Comparison of ENCODE assay signal across 15 cellular contexts in the genomic region with DNA sequence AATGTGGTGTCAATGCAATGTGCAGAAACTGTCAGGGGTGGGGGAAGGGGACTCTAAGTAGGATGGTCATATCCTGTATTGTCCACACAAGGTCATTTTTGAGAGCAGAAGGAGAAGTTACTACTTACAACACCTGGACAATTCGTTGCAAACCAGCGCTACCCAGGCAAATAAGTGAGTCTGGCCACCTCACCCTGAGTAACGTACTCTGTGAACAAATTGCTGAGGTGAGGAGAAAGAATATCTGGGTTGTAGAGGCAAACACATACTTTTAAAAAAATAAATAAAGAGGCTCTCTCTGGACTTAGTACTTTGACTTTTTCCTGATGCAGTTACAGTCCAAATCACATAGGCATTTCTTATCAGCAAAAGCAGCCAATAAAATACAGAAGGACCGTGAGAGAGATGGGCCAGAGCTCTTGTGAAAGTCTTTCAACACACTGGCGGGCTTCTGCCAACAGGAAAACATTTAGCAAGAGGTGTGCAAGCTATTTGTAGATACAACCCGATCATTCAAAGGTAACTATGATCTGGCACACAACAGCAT.
DNase-seq lines count a peak whose midpoint lies in the region; ATAC-seq and TF ChIP-seq lines count a peak whose summit lies in the region.
"Had no signal": no experiment of that assay in that cellular context is flagged by ENCODE, and none has a peak within 500 bp of the region (broad histone marks: within the 10 kb centered on the region; RNA-seq: fewer than 3 reads in every experiment).

No MANE protein-coding gene starts in this region.

- ATAC-seq in lower lobe of right lung (peak; percentile 27 to 71), upper lobe of right lung (peak; percentile 59), HG03196 (IDR thresholded peaks at IDR 0.05; ENCODE audit: unreplicated experiment) (no peak)

- H3K4me3 ChIP-seq in cardiac muscle cell (no peak overlapping the region), right atrium auricular region (no peak overlapping the region), adipocyte (ENCODE audit: low read length) (peak overlapping the region; percentile 10), lower lobe of right lung (no peak overlapping the region), upper lobe of right lung (no peak overlapping the region)
- H3K4me3 ChIP-seq: dorsolateral prefrontal cortex had no signal

- DNase-seq in cardiac muscle cell (ENCODE audit: low read depth in 1 of 2, low spot score in 1 of 2) = peak; percentile 44 to 54
- no peak for DNase-seq in right atrium auricular region (ENCODE audit: low spot score)
- DNase-seq in adipocyte (ENCODE audit: low read depth) = no peak
- no peak for DNase-seq in lower lobe of right lung
- DNase-seq in upper lobe of right lung = no peak
- DNase-seq in GM19238 (ENCODE audit: insufficient read length, low spot score) = no peak
- DNase-seq in NCI-H526 (lab: John Stamatoyannopoulos, UW) = no peak
- DNase-seq: activated gamma-delta T cell, dorsolateral prefrontal cortex, KBM-7, mesendoderm, NCI-H1436 treated with DMSO at 0.1 percent for 48 hours, NCI-H226, substantia nigra had no signal

- H3K27me3 ChIP-seq in cardiac muscle cell = no peaks in the 10 kb centered on the region
- no peaks in the 10 kb centered on the region for H3K27me3 ChIP-seq in right atrium auricular region
- H3K27me3 ChIP-seq in adipocyte (replicated peaks; ENCODE audit: control insufficient read depth, insufficient read depth, low read length) = no peaks in the 10 kb centered on the region
- H3K27me3 ChIP-seq in lower lobe of right lung (ENCODE audit: low read depth) = no peaks in the 10 kb centered on the region
- H3K27me3 ChIP-seq in upper lobe of right lung = no peaks in the 10 kb centered on the region

- H3K4me1 ChIP-seq in cardiac muscle cell (ENCODE audit: low read depth) = peaks cover 12% of the 10 kb centered on the region
- peaks cover 0 to 22% of the 10 kb centered on the region in 2 donors for H3K4me1 ChIP-seq in right atrium auricular region
- peaks cover 69% of the 10 kb centered on the region for H3K4me1 ChIP-seq in adipocyte (ENCODE audit: control insufficient read depth, insufficient read depth, low read length)
- peaks cover 27% of the 10 kb centered on the region for H3K4me1 ChIP-seq in lower lobe of right lung
- peaks cover 17% of the 10 kb centered on the region for H3K4me1 ChIP-seq in upper lobe of right lung

- H3K36me3 ChIP-seq in cardiac muscle cell (no peaks in the 10 kb centered on the region), right atrium auricular region (no peaks in the 10 kb centered on the region), adipocyte (ENCODE audit: control insufficient read depth, insufficient read depth, low read length, severe bottlenecking) (no peaks in the 10 kb centered on the region), lower lobe of right lung (no peaks in the 10 kb centered on the region), upper lobe of right lung (no peaks in the 10 kb centered on the region)

- H3K27ac ChIP-seq in cardiac muscle cell (no peak overlapping the region), right atrium auricular region (no peak overlapping the region), lower lobe of right lung (no peak overlapping the region), upper lobe of right lung (no peak overlapping the region)

- intact Hi-C loops in lower lobe of right lung (cut with DNase I) = no loop called here
- intact Hi-C loops in upper lobe of right lung (cut with DNase I) = no loop called here

- H3K9ac ChIP-seq in adipocyte (ENCODE audit: low read length) = peak overlapping the region; percentile 61

- no peaks in the 10 kb centered on the region for H3K9me3 ChIP-seq in cardiac muscle cell (ENCODE audit: low read depth)
- no peaks in the 10 kb centered on the region for H3K9me3 ChIP-seq in right atrium auricular region
- no peaks in the 10 kb centered on the region for H3K9me3 ChIP-seq in adipocyte (ENCODE audit: control insufficient read depth, low read length)
- no peaks in the 10 kb centered on the region for H3K9me3 ChIP-seq in lower lobe of right lung
- H3K9me3 ChIP-seq in upper lobe of right lung = no peaks in the 10 kb centered on the region

- TF ChIP-seq CTCF in cardiac muscle cell (IDR thresholded peaks at IDR 0.05; ENCODE audit: low read depth, low read length) (no peak), right atrium auricular region (IDR thresholded peaks at IDR 0.05) (no peak), lower lobe of right lung (IDR thresholded peaks at IDR 0.05) (no peak), upper lobe of right lung (IDR thresholded peaks at IDR 0.05) (no peak)

Comparison
In these comparisons a context has a peak if more than half of its experiments do, and no peak if none do; other contexts are left out.
1. DNase-seq: peak in cardiac muscle cell (2 of 2); none in right atrium auricular region (single experiment), adipocyte (single experiment), lower lobe of right lung (single experiment), upper lobe of right lung (single experiment), GM19238 (single experiment) and NCI-H526 (0 of 2).